Comparison of ENCODE assay signal across 8 cellular contexts in genomic region chr3:177150218-177150916, GRCh38. TPM values are rescaled to one million over a fixed set of nuclear protein-coding genes. Genes with fewer than 3 reads are reported as not detected.
A peak's percentile ranks its signal among the peaks of the same experiment; 100 is the strongest.
DNase-seq lines count a peak whose midpoint lies in the region; ATAC-seq and TF ChIP-seq lines count a peak whose summit lies in the region.

No MANE protein-coding gene starts in this region.

- H2BK5ac ChIP-seq in neuronal stem cell (ENCODE audit: low read length): no peak overlapping the region

- H3K27ac ChIP-seq in coronary artery: no peak overlapping the region
- H3K27ac ChIP-seq in neuronal stem cell (replicated peaks; ENCODE audit: low read length): no peak overlapping the region

- peaks cover 0 to 3% of the 10 kb centered on the region in 2 donors for H3K4me1 ChIP-seq in neuronal stem cell (ENCODE audit: control insufficient read depth in 2 of 2, insufficient read depth in 1 of 2, low read depth in 1 of 2, low read length in 2 of 2)

- H3K9me3 ChIP-seq in neuronal stem cell (replicated peaks in 1 of 2; ENCODE audit: control insufficient read depth in 2 of 2, insufficient read depth in 1 of 2, low read depth in 1 of 2, low read length in 2 of 2): peaks cover 0 to 5% of the 10 kb centered on the region in 2 donors

- peaks cover 2% of the 10 kb centered on the region for H3K79me1 ChIP-seq in neuronal stem cell (ENCODE audit: low read depth, low read length)

- no peak overlapping the region for H3K18ac ChIP-seq in neuronal stem cell (ENCODE audit: low read length)

- H3K4me1 Mint-ChIP-seq in neural crest cell (peaks cover 50% of the 10 kb centered on the region), endothelial cell (ENCODE audit: unreplicated experiment) (peaks cover 17% of the 10 kb centered on the region)

- no peak overlapping the region for H2AFZ ChIP-seq in neuronal stem cell (ENCODE audit: low read length)

- no peak overlapping the region for H3K9ac ChIP-seq in neuronal stem cell (ENCODE audit: low read depth, low read length, poor library complexity)

- H3K4me3 ChIP-seq in coronary artery (peak overlapping the region; percentile 2), neuronal stem cell (ENCODE audit: low read length in 2 of 2) (no peak overlapping the region), H7 (ENCODE audit: insufficient read depth, low read depth, low read length) (no peak overlapping the region)

- H3K4me2 ChIP-seq in neuronal stem cell (ENCODE audit: insufficient read depth, low read length, poor library complexity, severe bottlenecking): no peak overlapping the region

- H3K23ac ChIP-seq in neuronal stem cell (ENCODE audit: low read depth, low read length, poor library complexity): no peak overlapping the region

- H3K9me3 Mint-ChIP-seq in neural crest cell (peaks cover 3% of the 10 kb centered on the region), endothelial cell (ENCODE audit: unreplicated experiment) (no peaks in the 10 kb centered on the region)

- WGBS in neuronal stem cell (ENCODE audit: extremely low coverage in 2 of 2, insufficient read length in 2 of 2, insufficient replicate concordance in 1 of 2), 2 donors: no CpG with 5 or more reads among the region's 3 CpGs

- H3K27me3 ChIP-seq in neuronal stem cell (ENCODE audit: control insufficient read depth in 3 of 3, insufficient read depth in 3 of 3, low read depth in 1 of 3, low read length in 3 of 3) (no peaks in the 10 kb centered on the region), H7 (ENCODE audit: control insufficient read depth, insufficient read depth, low read length) (no peaks in the 10 kb centered on the region)

- no peak overlapping the region for H2BK15ac ChIP-seq in neuronal stem cell (ENCODE audit: low read length)

- H3K36me3 ChIP-seq in neuronal stem cell (replicated peaks in 1 of 2; ENCODE audit: control insufficient read depth in 2 of 2, insufficient read depth in 2 of 2, low read length in 2 of 2) (peaks cover 0 to 56% of the 10 kb centered on the region in 2 donors), H7 (replicated peaks; ENCODE audit: control insufficient read depth, insufficient read depth, low read length) (no peaks in the 10 kb centered on the region)

- TF ChIP-seq CTCF in coronary artery (IDR thresholded peaks at IDR 0.05): no peak
- TF ChIP-seq CTCF in neural crest cell (conservative IDR thresholded peaks at IDR 0.05): no peak
- no peak for TF ChIP-seq CTCF in endothelial cell (IDR thresholded peaks at IDR 0.05; ENCODE audit: unreplicated experiment)

- ATAC-seq in GM18868 (IDR thresholded peaks at IDR 0.05; ENCODE audit: unreplicated experiment): peak; percentile 9
- ATAC-seq in HG03432 (IDR thresholded peaks at IDR 0.05; ENCODE audit: unreplicated experiment): peak; percentile 21

- H3K27me3 Mint-ChIP-seq in neural crest cell (ENCODE audit: low read depth) (no peaks in the 10 kb centered on the region), endothelial cell (ENCODE audit: unreplicated experiment) (peaks cover 2% of the 10 kb centered on the region)

- peaks cover 2% of the 10 kb centered on the region for H3K36me3 Mint-ChIP-seq in neural crest cell (ENCODE audit: low read depth)
- H3K36me3 Mint-ChIP-seq in endothelial cell (ENCODE audit: low read depth, unreplicated experiment): no peaks in the 10 kb centered on the region

- no peak overlapping the region for H3K4me3 Mint-ChIP-seq in neural crest cell
- no peak overlapping the region for H3K4me3 Mint-ChIP-seq in endothelial cell (ENCODE audit: unreplicated experiment)

- no peak overlapping the region for H3K14ac ChIP-seq in neuronal stem cell (ENCODE audit: low read length)

- no peak overlapping the region for H2BK12ac ChIP-seq in neuronal stem cell (ENCODE audit: low read length)

- no peak overlapping the region for H2AK5ac ChIP-seq in neuronal stem cell (ENCODE audit: low read depth, low read length)

- peak overlapping the region; percentile 67 for H3K27ac Mint-ChIP-seq in neural crest cell (ENCODE audit: unreplicated experiment)
- H3K27ac Mint-ChIP-seq in endothelial cell (ENCODE audit: unreplicated experiment): no peak overlapping the region

- DNase-seq in coronary artery (ENCODE audit: low spot score) (no peak), neural crest cell (ENCODE audit: low read depth, low spot score) (no peak), posterior vena cava (ENCODE audit: low spot score) (no peak), neuronal stem cell (ENCODE audit: low spot score) (no peak), endothelial cell (ENCODE audit: low spot score) (no peak), H7 (no peak)

- no peak overlapping the region for H2BK120ac ChIP-seq in neuronal stem cell (ENCODE audit: low read depth, low read length)

- intact Hi-C loops in posterior vena cava (cut with DNase I): no loop called here

- no peak overlapping the region for H4K91ac ChIP-seq in neuronal stem cell (ENCODE audit: low read depth, low read length, poor library complexity)

- H3K4ac ChIP-seq in neuronal stem cell (ENCODE audit: low read length): no peak overlapping the region

- no peak overlapping the region for H4K8ac ChIP-seq in neuronal stem cell (ENCODE audit: low read depth, low read length)

RNA-seq across cellular contexts. Expression of gene TBL1XR1, which starts 46.9 kb away (rescaled TPM):
- 126 and 153 TPM in 2 replicates for total RNA-seq in neural crest cell
- total RNA-seq in posterior vena cava: 100 to 1,000 TPM; 126 to 146 TPM
- 54.4 TPM for polyA plus RNA-seq in neuronal stem cell (2013, experiment 1 of 2)
- 59.6 TPM for polyA plus RNA-seq in neuronal stem cell (2013, experiment 2 of 2)
- total RNA-seq in endothelial cell (ENCODE audit: unreplicated experiment): 156 TPM
- total RNA-seq in H7 (2014; rRNA removed; shearing (Covaris generic)): 119 and 156 TPM in 2 replicates
